ENCODE assay signal across 22 cellular contexts in the genomic region with DNA sequence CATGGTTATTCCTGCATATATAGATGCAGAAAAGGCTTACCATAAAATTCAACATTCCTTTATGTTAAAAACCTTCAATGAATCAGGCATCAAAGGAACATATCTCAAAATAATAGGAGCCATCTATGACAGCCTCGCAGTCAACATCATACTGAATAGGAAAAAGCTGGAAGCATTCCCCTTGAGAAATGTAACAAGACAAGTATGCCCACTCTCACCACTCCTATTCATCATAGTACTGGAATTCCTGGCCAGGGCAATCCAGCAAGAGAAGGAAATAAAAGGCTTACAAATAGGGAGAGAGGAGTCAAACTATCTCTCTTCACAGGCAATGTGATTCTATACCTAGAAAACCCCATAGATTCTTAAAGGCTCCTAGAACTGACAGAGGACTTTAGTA.
DNase-seq lines count a peak whose midpoint lies in the region; TF ChIP-seq lines count a peak whose summit lies in the region.
"Had no signal": no experiment of that assay in that cellular context is flagged by ENCODE, and none has a peak within 500 bp of the region (broad histone marks: within the 10 kb centered on the region; RNA-seq: fewer than 3 reads in every experiment).

No MANE protein-coding gene starts in this region.

- WGBS in sigmoid colon, 2 donors, result 41 to 51% methylated on average over 1 of the region's 1 CpG

- H3K27ac ChIP-seq in sigmoid colon, result no peak overlapping the region
- H3K27ac ChIP-seq: A549, SJSA1 had no signal

- TF ChIP-seq EP300 in sigmoid colon (IDR thresholded peaks at IDR 0.05), result no peak

- peak; percentile 25 for DNase-seq in ELR (ENCODE audit: low read depth)
- peak; percentile 10 for DNase-seq in HT-29 (ENCODE audit: low spot score)
- peak; percentile 3 for DNase-seq in epithelial cell of esophagus (ENCODE audit: low read depth)
- peak; percentile 28 for DNase-seq in myocyte (ENCODE audit: low read depth)
- DNase-seq in GM19240 (ENCODE audit: insufficient read length, low spot score), result no peak
- DNase-seq in NCI-H1930 (lab: John Stamatoyannopoulos, UW), result no peak
- DNase-seq in sigmoid colon, result no peak
- DNase-seq in T1000 (lab: John Stamatoyannopoulos, UW), result no peak
- DNase-seq: BE2C, Calu3, DMS153, DND-41, KG1, MG63, NCI-H1105 treated with DMSO at 0.1 percent for 48 hours, NCI-H146, NCI-H2029, NCI-H526 treated with DMSO at 0.1 percent for 48 hours, Right ventricle myocardium superior, RPMI8226 had no signal

- no peak for TF ChIP-seq POLR2A in sigmoid colon (IDR thresholded peaks at IDR 0.05)

- TF ChIP-seq CTCF in epithelial cell of esophagus (IDR thresholded peaks at IDR 0.05; ENCODE audit: insufficient read depth, low read depth, low read length, missing control alignments), result no peak
- no peak for TF ChIP-seq CTCF in sigmoid colon (IDR thresholded peaks at IDR 0.05)

- H3K4me3 ChIP-seq in epithelial cell of esophagus (ENCODE audit: low read length) (no peak overlapping the region), sigmoid colon (no peak overlapping the region)
- H3K4me3 ChIP-seq: A549, MG63, SJSA1 had no signal

- no peaks in the 10 kb centered on the region for H3K36me3 ChIP-seq in sigmoid colon
- H3K36me3 ChIP-seq: BE2C, MG63, SJSA1 had no signal

- intact Hi-C loops in sigmoid colon (cut with DNase I), result no loop called here

- H3K9me3 ChIP-seq in sigmoid colon, result peaks cover 0 to 4% (median 1%) of the 10 kb centered on the region in 4 donors
- H3K9me3 ChIP-seq: A549, SJSA1 had no signal

- no peaks in the 10 kb centered on the region for H3K4me1 ChIP-seq in sigmoid colon
- H3K4me1 ChIP-seq: A549, BE2C, SJSA1 had no signal

- H3K27me3 ChIP-seq in sigmoid colon, result no peaks in the 10 kb centered on the region
- H3K27me3 ChIP-seq: BE2C, MG63, SJSA1 had no signal

Comparison
In these comparisons a context has a peak if more than half of its experiments do, and no peak if none do; other contexts are left out.
1. DNase-seq: peak in ELR (single experiment), HT-29 (single experiment), epithelial cell of esophagus (single experiment) and myocyte (single experiment); none in GM19240 (single experiment), NCI-H1930 (0 of 2), sigmoid colon (single experiment) and T1000 (single experiment).